In genomic region chr2:67260348-67261277, GRCh38 we compare ENCODE assay signal across 11 cellular contexts.
DNase-seq lines count a peak whose midpoint lies in the region; ATAC-seq, FAIRE-seq and TF ChIP-seq lines count a peak whose summit lies in the region.
"Had no signal": no experiment of that assay in that cellular context is flagged by ENCODE, and none has a peak within 500 bp of the region (broad histone marks: within the 10 kb centered on the region; RNA-seq: fewer than 3 reads in every experiment).

No MANE protein-coding gene starts in this region.

- H3K27ac ChIP-seq in astrocyte (ENCODE audit: low read depth, low read length), result peak overlapping the region; percentile 98
- H3K27ac ChIP-seq in right cardiac atrium (ENCODE audit: low read length), result no peak overlapping the region
- H3K27ac ChIP-seq in skeletal muscle tissue (ENCODE audit: low read depth, low read length), result peak overlapping the region; percentile 66
- H3K27ac ChIP-seq: cardiac muscle cell, neutrophil had no signal

- H3K27ac Mint-ChIP-seq in astrocyte (ENCODE audit: unreplicated experiment), result peak overlapping the region; percentile 49
- H3K27ac Mint-ChIP-seq in activated naive CD4-positive, alpha-beta T cell treated with anti-CD3 and anti-CD28 coated beads, Interleukin-2, amount 10 ng/mL, durations not matched to agents 7 days and 5 days, result no peak overlapping the region

- H3K27me3 ChIP-seq in astrocyte (ENCODE audit: insufficient read depth, low read length) (no peaks in the 10 kb centered on the region), right cardiac atrium (ENCODE audit: control insufficient read depth, insufficient read depth) (no peaks in the 10 kb centered on the region), skeletal muscle tissue (ENCODE audit: control insufficient read depth in 3 of 3, insufficient read depth in 3 of 3, low read length in 3 of 3) (no peaks in the 10 kb centered on the region)
- H3K27me3 ChIP-seq: cardiac muscle cell, neutrophil had no signal

- 49% methylated on average over 16 of the region's 16 CpGs for WGBS in right cardiac atrium

- no peaks in the 10 kb centered on the region for H3K9me3 Mint-ChIP-seq in astrocyte (ENCODE audit: unreplicated experiment)
- H3K9me3 Mint-ChIP-seq in activated naive CD4-positive, alpha-beta T cell treated with anti-CD3 and anti-CD28 coated beads, Interleukin-2, amount 10 ng/mL, durations not matched to agents 7 days and 5 days, result no peaks in the 10 kb centered on the region

- ATAC-seq in right cardiac atrium (peak; percentile 91 to 94), GM21381 (IDR thresholded peaks at IDR 0.05; ENCODE audit: unreplicated experiment) (no peak)

- no peaks in the 10 kb centered on the region for H3K79me2 ChIP-seq in astrocyte (ENCODE audit: insufficient read depth, low read length)

- H3K9ac ChIP-seq in astrocyte (ENCODE audit: low read length), result peak overlapping the region; percentile 87
- H3K9ac ChIP-seq in skeletal muscle tissue (ENCODE audit: low read depth in 1 of 3, low read length in 3 of 3), result peak overlapping the region in 1 of 3 donors; percentile 29

- CTCF ChIA-PET in activated naive CD4-positive, alpha-beta T cell treated with anti-CD3 and anti-CD28 coated beads, Interleukin-2, amount 10 ng/mL, durations not matched to agents 7 days and 5 days (lab: Charles Lee), result interaction anchor here (0.7 kb wide), 1 partner anchor 747 kb away, joined by 3 read pairs; no protein-coding TSS in a partner anchor

- no peaks in the 10 kb centered on the region for H3K36me3 ChIP-seq in astrocyte (ENCODE audit: insufficient read depth, low read length)
- no peaks in the 10 kb centered on the region for H3K36me3 ChIP-seq in skeletal muscle tissue (ENCODE audit: control insufficient read depth in 3 of 3, insufficient read depth in 3 of 3, low read length in 3 of 3)
- H3K36me3 ChIP-seq: cardiac muscle cell, neutrophil had no signal

- no peak for FAIRE-seq in astrocyte (lab: Jason Lieb, UNC)

- intact Hi-C loops in right cardiac atrium (cut with DNase I), result no loop called here

- H3K4me3 Mint-ChIP-seq in astrocyte (ENCODE audit: unreplicated experiment), result no peak overlapping the region
- H3K4me3 Mint-ChIP-seq in activated naive CD4-positive, alpha-beta T cell treated with anti-CD3 and anti-CD28 coated beads, Interleukin-2, amount 10 ng/mL, durations not matched to agents 7 days and 5 days, result no peak overlapping the region

- H3K4me1 ChIP-seq in astrocyte (ENCODE audit: insufficient read depth, low read length) (peaks cover 22% of the 10 kb centered on the region), right cardiac atrium (ENCODE audit: control insufficient read depth, insufficient read depth, low read length) (no peaks in the 10 kb centered on the region), skeletal muscle tissue (ENCODE audit: control insufficient read depth in 3 of 3, insufficient read depth in 3 of 3, low read length in 3 of 3) (peaks cover 4 to 15% (median 5%) of the 10 kb centered on the region in 3 donors)

- H2AFZ ChIP-seq in astrocyte (ENCODE audit: low read depth, low read length), result peak overlapping the region; percentile 19

- H3K27me3 Mint-ChIP-seq in astrocyte (ENCODE audit: low read depth, unreplicated experiment), result no peaks in the 10 kb centered on the region
- no peaks in the 10 kb centered on the region for H3K27me3 Mint-ChIP-seq in activated naive CD4-positive, alpha-beta T cell treated with anti-CD3 and anti-CD28 coated beads, Interleukin-2, amount 10 ng/mL, durations not matched to agents 7 days and 5 days

- H4K20me1 ChIP-seq in astrocyte (ENCODE audit: insufficient read depth, low read length), result no peaks in the 10 kb centered on the region

- H3K36me3 Mint-ChIP-seq in astrocyte (ENCODE audit: low read depth, unreplicated experiment), result no peaks in the 10 kb centered on the region
- no peaks in the 10 kb centered on the region for H3K36me3 Mint-ChIP-seq in activated naive CD4-positive, alpha-beta T cell treated with anti-CD3 and anti-CD28 coated beads, Interleukin-2, amount 10 ng/mL, durations not matched to agents 7 days and 5 days

- DNase-seq in H4 (ENCODE audit: low spot score) (peak; percentile 91), astrocyte (ENCODE audit: low read depth) (peak; percentile 100), right cardiac atrium (peak; percentile 59 to 88 (median 73)), DMS79 (lab: John Stamatoyannopoulos, UW) (no peak), NOMO-1 treated with DMSO at 0.1 percent for 48 hours (lab: John Stamatoyannopoulos, UW; ENCODE audit: unreplicated experiment) (no peak)
- DNase-seq in activated naive CD4-positive, alpha-beta T cell treated with anti-CD3 and anti-CD28 coated beads, Interleukin-2, amount 10 ng/mL, durations not matched to agents 7 days and 5 days, result no peak
- DNase-seq: NCI-H1092 had no signal

- H3K4me3 ChIP-seq in astrocyte (ENCODE audit: insufficient read depth, low read depth, low read length) (peak overlapping the region; percentile 41), right cardiac atrium (ENCODE audit: low read length) (no peak overlapping the region), skeletal muscle tissue (ENCODE audit: low read length in 3 of 3) (peak overlapping the region in 1 of 3 donors; percentile 39)
- H3K4me3 ChIP-seq: cardiac muscle cell had no signal

- H3K9me3 ChIP-seq in astrocyte (ENCODE audit: insufficient read depth, low read depth, low read length) (no peaks in the 10 kb centered on the region), right cardiac atrium (ENCODE audit: control insufficient read depth, low read length) (no peaks in the 10 kb centered on the region), skeletal muscle tissue (ENCODE audit: control insufficient read depth in 3 of 3, low read length in 3 of 3) (no peaks in the 10 kb centered on the region)
- H3K9me3 ChIP-seq: neutrophil had no signal

- peak overlapping the region; percentile 81 for H3K4me2 ChIP-seq in astrocyte (ENCODE audit: low read length)

- TF ChIP-seq CTCF in astrocyte (IDR thresholded peaks at IDR 0.05; ENCODE audit: insufficient read depth, low read depth, low read length), result no peak

- H3K4me1 Mint-ChIP-seq in astrocyte (ENCODE audit: low read depth, unreplicated experiment), result peaks cover 13% of the 10 kb centered on the region
- no peaks in the 10 kb centered on the region for H3K4me1 Mint-ChIP-seq in activated naive CD4-positive, alpha-beta T cell treated with anti-CD3 and anti-CD28 coated beads, Interleukin-2, amount 10 ng/mL, durations not matched to agents 7 days and 5 days

Comparison
In these comparisons a context has a peak if more than half of its experiments do, and no peak if none do; other contexts are left out.
1. DNase-seq: peak in H4 (single experiment), astrocyte (single experiment) and right cardiac atrium (3 of 3); none in DMS79 (single experiment), NOMO-1 treated with DMSO at 0.1 percent for 48 hours (single experiment) and activated naive CD4-positive, alpha-beta T cell treated with anti-CD3 and anti-CD28 coated beads, Interleukin-2, amount 10 ng/mL, durations not matched to agents 7 days and 5 days (single experiment).